ENCODE assay signal across 29 cellular contexts in genomic region chr5:36719266-36719665, GRCh38.
"Had no signal": no experiment of that assay in that cellular context is flagged by ENCODE, and none has a peak within 500 bp of the region (broad histone marks: within the 10 kb centered on the region; RNA-seq: fewer than 3 reads in every experiment).

No MANE protein-coding gene starts in this region.

- H3K27ac ChIP-seq: adrenal gland, SJCRH30, SK-N-MC, WERI-Rb-1 had no signal

- DNase-seq: activated CD4-positive, alpha-beta T cell treated with anti-CD3 and anti-CD28 coated beads, Interleukin-2, amount 10 ng/mL, durations not matched to agents 24 days and 14 days; activated CD4-positive, alpha-beta T cell treated with anti-CD3 and anti-CD28 coated beads, Interleukin-2, amount 50 U/mL, for 4 hours; activated CD8-positive, alpha-beta T cell treated with anti-CD3 and anti-CD28 coated beads for 36 hours; activated gamma-delta T cell; activated naive CD4-positive, alpha-beta T cell treated with Interleukin-2 at 50 U/mL for 16 hours; activated naive CD8-positive, alpha-beta T cell treated with anti-CD3 and anti-CD28 coated beads, Interleukin-2, amount 10 ng/mL, durations not matched to agents 7 days and 5 days; activated T-cell treated with anti-CD3 and anti-CD28 coated beads, Interleukin-2, amount 50 U/mL, for 1 hour; activated T-cell treated with anti-CD3 and anti-CD28 coated beads, Interleukin-2, amount 50 U/mL, for 72 hours; adrenal gland; anterior cingulate cortex; caudate nucleus; cerebellar nuclear complex; Karpas-422; MM.1S; MV-4-11; NCI-H1092; NCI-H1436 treated with DMSO at 0.1 percent for 48 hours; NCI-H1694 treated with DMSO at 0.1 percent for 48 hours; NCI-H2029; NCI-H345; NCI-H524 treated with DMSO at 0.1 percent for 48 hours; SHP77; SJCRH30; T1000; WERI-Rb-1 had no signal

- H3K4me1 ChIP-seq: adrenal gland had no signal

- H3K27me3 ChIP-seq: adrenal gland, SJCRH30 had no signal

- ATAC-seq: activated CD8-positive, alpha-beta T cell treated with anti-CD3 and anti-CD28 coated beads for 36 hours; activated T-cell treated with anti-CD3 and anti-CD28 coated beads, Interleukin-2, amount 50 U/mL, for 72 hours; activated T-helper 17 cell treated with anti-CD3 and anti-CD28 coated beads, Interleukin-2, amount 50 U/mL, for 72 hours; Panc1 had no signal

- FAIRE-seq: bronchial epithelial cell had no signal

- H3K36me3 ChIP-seq: adrenal gland, SJCRH30, WERI-Rb-1 had no signal

- H3K4me3 ChIP-seq: adrenal gland, SJCRH30, SK-N-MC had no signal

- H3K9me3 ChIP-seq: adrenal gland, SJCRH30 had no signal
